8 cellular contexts compared by ENCODE assay signal in genomic region chr11:3947084-3947483, GRCh38.
DNase-seq lines count a peak whose midpoint lies in the region; ATAC-seq and TF ChIP-seq lines count a peak whose summit lies in the region.

No MANE protein-coding gene starts in this region.

- H2AFZ ChIP-seq in DND-41 (ENCODE audit: low read depth, low read length): no peak overlapping the region

- H3K36me3 ChIP-seq in DND-41 (ENCODE audit: insufficient read depth, low read length) (0 out of 2 replicates have a peak, but pooled peaks cover 3% of the 10 kb centered on the region), stomach smooth muscle (ENCODE audit: control insufficient read depth in 2 of 2, insufficient read depth in 2 of 2, low read length in 2 of 2) (no peaks in the 10 kb centered on the region)

- peak; percentile 87 for DNase-seq in DND-41
- peak; percentile 60 for DNase-seq in HT1080 (ENCODE audit: low read depth)
- peak; percentile 18 for DNase-seq in activated T-cell treated with anti-CD3 and anti-CD28 coated beads, Interleukin-2, amount 50 U/mL, for 4 hours
- peak; percentile 58 for DNase-seq in iris pigment epithelial cell (ENCODE audit: low read depth)
- DNase-seq in NCI-H146 treated with DMSO at 0.1 percent for 48 hours (lab: John Stamatoyannopoulos, UW; ENCODE audit: unreplicated experiment): no peak
- no peak for DNase-seq in middle frontal gyrus (ENCODE audit: extremely low spot score, low spot score)

- ATAC-seq in DND-41 (ENCODE audit: insufficient read depth, low read depth): peak; percentile 80
- peak; percentile 48 for ATAC-seq in GM19463 (IDR thresholded peaks at IDR 0.05; ENCODE audit: unreplicated experiment)
- ATAC-seq in activated T-cell treated with anti-CD3 and anti-CD28 coated beads, Interleukin-2, amount 50 U/mL, for 4 hours: peak; percentile 58 to 67

- peak overlapping the region; percentile 67 for H3K4me2 ChIP-seq in DND-41 (ENCODE audit: insufficient read depth, low read length)

- H3K4me3 ChIP-seq in DND-41 (ENCODE audit: low read depth in 1 of 2, low read length in 2 of 2): peak overlapping the region in 1 of 2 experiments; percentile 48; a peak in 2 of 4 replicates
- peak overlapping the region in 1 of 2 donors; percentile 36 for H3K4me3 ChIP-seq in stomach smooth muscle (ENCODE audit: low read length in 2 of 2)

- no peak for TF ChIP-seq CTCF in DND-41 (IDR thresholded peaks at IDR 0.05; ENCODE audit: borderline replicate concordance, extremely low read depth, low read length, poor library complexity, severe bottlenecking)

- H3K27ac ChIP-seq in DND-41 (ENCODE audit: low read length): peak overlapping the region; percentile 97
- peak overlapping the region; percentile 77 for H3K27ac ChIP-seq in stomach smooth muscle (ENCODE audit: low read length)

- H3K4me1 ChIP-seq in DND-41 (ENCODE audit: insufficient read depth, low read length) (peaks cover 97% of the 10 kb centered on the region), stomach smooth muscle (ENCODE audit: control insufficient read depth, insufficient read depth, low read length) (peaks cover 35% of the 10 kb centered on the region)

- H3K27me3 Mint-ChIP-seq in activated T-cell treated with anti-CD3 and anti-CD28 coated beads, Interleukin-2, amount 50 U/mL, for 4 hours (ENCODE audit: low read depth): no peaks in the 10 kb centered on the region

- H4K20me1 ChIP-seq in DND-41 (ENCODE audit: insufficient read depth, low read length): no peaks in the 10 kb centered on the region

- H3K27me3 ChIP-seq in DND-41 (ENCODE audit: insufficient read depth, low read length, poor library complexity) (no peaks in the 10 kb centered on the region), stomach smooth muscle (ENCODE audit: control insufficient read depth in 1 of 2, insufficient read depth in 2 of 2, low read length in 2 of 2) (no peaks in the 10 kb centered on the region)

- H3K9ac ChIP-seq in DND-41 (ENCODE audit: low read depth, low read length) (peak overlapping the region; percentile 65), stomach smooth muscle (ENCODE audit: low read length in 2 of 2) (no peak overlapping the region)

- H3K9me3 Mint-ChIP-seq in activated T-cell treated with anti-CD3 and anti-CD28 coated beads, Interleukin-2, amount 50 U/mL, for 4 hours: no peaks in the 10 kb centered on the region

- H3K4me3 Mint-ChIP-seq in activated T-cell treated with anti-CD3 and anti-CD28 coated beads, Interleukin-2, amount 50 U/mL, for 4 hours: peak overlapping the region; percentile 52

- H3K36me3 Mint-ChIP-seq in activated T-cell treated with anti-CD3 and anti-CD28 coated beads, Interleukin-2, amount 50 U/mL, for 4 hours (ENCODE audit: insufficient read depth): peaks cover 14% of the 10 kb centered on the region

- peaks cover 95% of the 10 kb centered on the region for H3K4me1 Mint-ChIP-seq in activated T-cell treated with anti-CD3 and anti-CD28 coated beads, Interleukin-2, amount 50 U/mL, for 4 hours (ENCODE audit: low read depth)

- peaks cover 74% of the 10 kb centered on the region for H3K79me2 ChIP-seq in DND-41 (ENCODE audit: insufficient read depth, low read length)

- H3K9me3 ChIP-seq in DND-41 (ENCODE audit: insufficient read depth, low read length, severe bottlenecking) (no peaks in the 10 kb centered on the region), stomach smooth muscle (ENCODE audit: control insufficient read depth in 2 of 2, low read length in 2 of 2) (no peaks in the 10 kb centered on the region)

Comparison
In these comparisons a context has a peak if more than half of its experiments do, and no peak if none do; other contexts are left out.
1. DNase-seq: peak in DND-41 (single experiment), HT1080 (single experiment), activated T-cell treated with anti-CD3 and anti-CD28 coated beads, Interleukin-2, amount 50 U/mL, for 4 hours (single experiment) and iris pigment epithelial cell (single experiment); none in NCI-H146 treated with DMSO at 0.1 percent for 48 hours (single experiment) and middle frontal gyrus (single experiment).
2. Peak in every context shown above with its lines, with median percentiles within 50 percentile points of each other: ATAC-seq.